Comparison of ENCODE assay signal across 22 cellular contexts in the genomic region with DNA sequence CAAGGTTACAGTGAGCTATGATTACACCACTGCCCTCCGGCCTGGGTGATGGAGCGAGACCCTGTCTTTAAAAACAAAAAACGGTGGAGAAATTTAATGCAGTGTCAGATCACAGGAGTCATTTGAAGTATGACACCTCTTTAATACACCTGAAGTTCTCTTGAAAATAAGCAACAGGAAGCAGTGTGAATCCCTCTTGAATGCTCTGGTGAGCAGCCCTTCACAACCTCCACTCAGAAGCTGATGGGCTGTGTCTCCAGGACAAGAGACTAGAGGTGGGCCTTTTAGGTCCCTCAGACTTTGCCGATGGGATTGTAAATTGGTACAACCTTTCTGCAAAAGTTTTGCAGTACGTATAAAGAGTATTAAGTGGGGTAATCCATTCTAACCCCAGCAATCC. TPM values are rescaled to one million over a fixed set of nuclear protein-coding genes. Genes with fewer than 3 reads are reported as not detected.
DNase-seq lines count a peak whose midpoint lies in the region; ATAC-seq and TF ChIP-seq lines count a peak whose summit lies in the region.
"Had no signal": no experiment of that assay in that cellular context is flagged by ENCODE, and none has a peak within 500 bp of the region (broad histone marks: within the 10 kb centered on the region; RNA-seq: fewer than 3 reads in every experiment).

No MANE protein-coding gene starts in this region.

- H3K4me3 ChIP-seq in GM12865 (ENCODE audit: low read depth, low read length) (no peak overlapping the region), OCI-LY7 (ENCODE audit: low read depth, low read length, poor library complexity, severe bottlenecking) (no peak overlapping the region)
- H3K4me3 ChIP-seq: BLaER1 treated with 17β-estradiol and CSF1 and Interleukin-3, amounts not matched to agents 10 nM and 100 nM; GM23248 had no signal

- peaks cover 13% of the 10 kb centered on the region for H3K9me3 ChIP-seq in OCI-LY7 (ENCODE audit: low read length)

- no peaks in the 10 kb centered on the region for H3K36me3 ChIP-seq in OCI-LY7 (ENCODE audit: insufficient read depth, low read length)
- H3K36me3 ChIP-seq: BLaER1 treated with 17β-estradiol and CSF1 and Interleukin-3, amounts not matched to agents 10 nM and 100 nM had no signal

- intact Hi-C loops in OCI-LY7 (cut with micrococcal nuclease; ENCODE audit: unreplicated experiment) = no loop called here

- H2AFZ ChIP-seq in OCI-LY7 (ENCODE audit: low read length) = no peak overlapping the region
- H2AFZ ChIP-seq: GM23248 had no signal

- peaks cover 10 to 19% of the 10 kb centered on the region in 2 donors for H3K9me3 Mint-ChIP-seq in stimulated activated naive B cell treated with anti-CD40 and anti-IgM and Interleukin-4, amounts not matched to agents 10 μg/mL and 1 μg/mL and 100 μg/mL, for 72 hours

- peaks cover 9% of the 10 kb centered on the region for H3K4me1 ChIP-seq in OCI-LY7 (ENCODE audit: insufficient read depth, low read length, poor library complexity, severe bottlenecking)

- 0 out of 2 replicates have a peak overlapping the region, but pooled peaks have one; percentile 8 for H3K4me2 ChIP-seq in OCI-LY7 (ENCODE audit: low read length)

- H3K36me3 Mint-ChIP-seq in stimulated activated naive B cell treated with anti-CD40 and anti-IgM and Interleukin-4, amounts not matched to agents 10 μg/mL and 1 μg/mL and 100 μg/mL, for 72 hours = peaks cover 7 to 14% of the 10 kb centered on the region in 2 donors

- no peaks in the 10 kb centered on the region for H3K9me2 ChIP-seq in OCI-LY7 (ENCODE audit: insufficient read depth, low read length)

- no peak overlapping the region for H3K4me3 Mint-ChIP-seq in stimulated activated naive B cell treated with anti-CD40 and anti-IgM and Interleukin-4, amounts not matched to agents 10 μg/mL and 1 μg/mL and 100 μg/mL, for 72 hours
- H3K4me3 Mint-ChIP-seq: H9, HFFc6 had no signal

- DNase-seq in GM12865 (ENCODE audit: low read depth) = peak; percentile 30
- DNase-seq in OCI-LY7 (ENCODE audit: low spot score) = peak; percentile 20
- peak; percentile 19 for DNase-seq in left kidney (ENCODE audit: low read depth, low spot score)
- DNase-seq in stimulated activated naive B cell treated with anti-CD40 and anti-IgM and Interleukin-4, amounts not matched to agents 10 μg/mL and 1 μg/mL and 100 μg/mL, for 72 hours = no peak
- DNase-seq in activated effector memory CD4-positive, alpha-beta T cell treated with anti-CD3 and anti-CD28 coated beads, Interleukin-2, amount 50 U/mL, for 16 hours = no peak
- DNase-seq in HUDEP-2 (lab: John Stamatoyannopoulos, UW; ENCODE audit: unreplicated experiment in 76 of 76) = no peak
- DNase-seq: GDM1, GM23248, H9, HFFc6, KBM-7, NCI-H1105, NCI-H146, NCI-H2029 treated with DMSO at 0.1 percent for 48 hours, NCI-H345, NCI-H524, NCI-H82, Right ventricle myocardium superior had no signal

- no peaks in the 10 kb centered on the region for H3K79me2 ChIP-seq in OCI-LY7 (ENCODE audit: insufficient read depth, low read depth, low read length)

- peaks cover 6 to 15% of the 10 kb centered on the region in 2 donors for H3K27me3 Mint-ChIP-seq in stimulated activated naive B cell treated with anti-CD40 and anti-IgM and Interleukin-4, amounts not matched to agents 10 μg/mL and 1 μg/mL and 100 μg/mL, for 72 hours

- TF ChIP-seq CTCF in GM12865 (IDR thresholded peaks at IDR 0.05; ENCODE audit: insufficient read depth, low read depth, low read length, missing control alignments) = no peak
- TF ChIP-seq CTCF in OCI-LY7 (conservative IDR thresholded peaks at IDR 0.05; ENCODE audit: low read length) = no peak

- no peak overlapping the region for H3K27ac ChIP-seq in OCI-LY7 (ENCODE audit: low read depth, low read length, poor library complexity, severe bottlenecking)
- H3K27ac ChIP-seq: GM23248 had no signal

- no peaks in the 10 kb centered on the region for H4K20me1 ChIP-seq in OCI-LY7 (ENCODE audit: insufficient read depth, low read length)
- H4K20me1 ChIP-seq: BLaER1 treated with 17β-estradiol and CSF1 and Interleukin-3, amounts not matched to agents 10 nM and 100 nM had no signal

- no TSS peak for BruUV-seq in OCI-LY7 (replicated peaks; lab: Mats Ljungman, UMichigan)

- POLR2A ChIA-PET in OCI-LY7 (lab: Charles Lee) = interaction anchor here (0.5 kb wide), 1 partner anchor 21 kb away, joined by 3 read pairs; no protein-coding TSS in a partner anchor

- ATAC-seq in stimulated activated naive B cell treated with anti-CD40 and anti-IgM and Interleukin-4, amounts not matched to agents 10 μg/mL and 1 μg/mL and 100 μg/mL, for 72 hours (replicated peaks) = peak; percentile 56 to 69
- ATAC-seq in GM21447 (IDR thresholded peaks at IDR 0.05; ENCODE audit: unreplicated experiment) = no peak
- ATAC-seq: HepG2 had no signal

- H3K4me1 Mint-ChIP-seq in stimulated activated naive B cell treated with anti-CD40 and anti-IgM and Interleukin-4, amounts not matched to agents 10 μg/mL and 1 μg/mL and 100 μg/mL, for 72 hours = peaks cover 19 to 47% of the 10 kb centered on the region in 2 donors

- peak overlapping the region; percentile 15 for H3K27ac Mint-ChIP-seq in stimulated activated naive B cell treated with anti-CD40 and anti-IgM and Interleukin-4, amounts not matched to agents 10 μg/mL and 1 μg/mL and 100 μg/mL, for 72 hours
- H3K27ac Mint-ChIP-seq: H9, HFFc6 had no signal

- CTCF ChIA-PET in OCI-LY7 (lab: Charles Lee; ENCODE audit: unreplicated experiment) = no interaction called here

RNA-seq across cellular contexts. Expression of gene CYP26A1, which starts 50.1 kb away (rescaled TPM):
- not detected in 2 replicates for total RNA-seq in OCI-LY7 (2014; rRNA removed; shearing (Covaris generic))
- total RNA-seq in OCI-LY7 (2022) = not detected in 2 replicates
- total RNA-seq: GM23248, HepG2, HFFc6, Right ventricle myocardium superior, SK-MEL-5 had no signal

Comparison
In these comparisons a context has a peak if more than half of its experiments do, and no peak if none do; other contexts are left out.
1. DNase-seq: peak in GM12865 (single experiment), OCI-LY7 (single experiment) and left kidney (single experiment); none in stimulated activated naive B cell treated with anti-CD40 and anti-IgM and Interleukin-4, amounts not matched to agents 10 μg/mL and 1 μg/mL and 100 μg/mL, for 72 hours (single experiment), activated effector memory CD4-positive, alpha-beta T cell treated with anti-CD3 and anti-CD28 coated beads, Interleukin-2, amount 50 U/mL, for 16 hours (single experiment) and HUDEP-2 (0 of 76).